Comparison of ENCODE assay signal across 15 cellular contexts in genomic region chr10:52451817-52452216, GRCh38.
DNase-seq lines count a peak whose midpoint lies in the region; TF ChIP-seq lines count a peak whose summit lies in the region.
"Had no signal": no experiment of that assay in that cellular context is flagged by ENCODE, and none has a peak within 500 bp of the region (broad histone marks: within the 10 kb centered on the region; RNA-seq: fewer than 3 reads in every experiment).

No MANE protein-coding gene starts in this region.

- peaks cover 11% of the 10 kb centered on the region for H3K4me1 Mint-ChIP-seq in neural progenitor cell
- H3K4me1 Mint-ChIP-seq: activated T-helper 17 cell treated with anti-CD3 and anti-CD28 coated beads, Interleukin-2, amount 50 U/mL, for 72 hours had no signal

- H4K20me1 ChIP-seq in neural progenitor cell (ENCODE audit: low read depth) = no peaks in the 10 kb centered on the region

- H3K27ac ChIP-seq in neural progenitor cell = peak overlapping the region; percentile 65
- H3K27ac ChIP-seq: C4-2B, ovary had no signal

- H3K9me3 Mint-ChIP-seq in neural progenitor cell = no peaks in the 10 kb centered on the region
- H3K9me3 Mint-ChIP-seq: dendritic cell treated with granulocyte-macrophage colony-stimulating factor and Interleukin-4, amounts not matched to agents 40 ng/mL and 50 ng/mL, for 4 days had no signal

- H3K4me1 ChIP-seq in neural progenitor cell = peaks cover 51% of the 10 kb centered on the region

- no peaks in the 10 kb centered on the region for H3K36me3 ChIP-seq in neural progenitor cell
- H3K36me3 ChIP-seq: ovary had no signal

- H3K27me3 Mint-ChIP-seq in neural progenitor cell (ENCODE audit: insufficient read depth, low read depth) = no peaks in the 10 kb centered on the region
- H3K27me3 Mint-ChIP-seq: activated T-helper 17 cell treated with anti-CD3 and anti-CD28 coated beads, Interleukin-2, amount 50 U/mL, for 72 hours; dendritic cell treated with granulocyte-macrophage colony-stimulating factor and Interleukin-4, amounts not matched to agents 40 ng/mL and 50 ng/mL, for 4 days had no signal

- no peak overlapping the region for H3K27ac Mint-ChIP-seq in neural progenitor cell
- H3K27ac Mint-ChIP-seq: activated T-helper 17 cell treated with anti-CD3 and anti-CD28 coated beads, Interleukin-2, amount 50 U/mL, for 72 hours; dendritic cell treated with granulocyte-macrophage colony-stimulating factor and Interleukin-4, amounts not matched to agents 40 ng/mL and 50 ng/mL, for 4 days had no signal

- H3K4me3 Mint-ChIP-seq in neural progenitor cell = no peak overlapping the region
- H3K4me3 Mint-ChIP-seq: activated T-helper 17 cell treated with anti-CD3 and anti-CD28 coated beads, Interleukin-2, amount 50 U/mL, for 72 hours; dendritic cell treated with granulocyte-macrophage colony-stimulating factor and Interleukin-4, amounts not matched to agents 40 ng/mL and 50 ng/mL, for 4 days had no signal

- no peaks in the 10 kb centered on the region for H3K27me3 ChIP-seq in neural progenitor cell
- H3K27me3 ChIP-seq: ovary had no signal

- H3K4me3 ChIP-seq in choroid plexus epithelial cell (ENCODE audit: low read depth, low read length) = no peak overlapping the region
- H3K4me3 ChIP-seq in neural progenitor cell = no peak overlapping the region
- H3K4me3 ChIP-seq: ovary had no signal

- no peaks in the 10 kb centered on the region for H3K9me3 ChIP-seq in neural progenitor cell (ENCODE audit: low read depth)
- H3K9me3 ChIP-seq: ovary had no signal

- no peak overlapping the region for H3K9ac ChIP-seq in neural progenitor cell

- no peak overlapping the region for H2AFZ ChIP-seq in neural progenitor cell (replicated peaks)

- H3K79me2 ChIP-seq in neural progenitor cell (ENCODE audit: low read depth) = no peaks in the 10 kb centered on the region

- peak overlapping the region; percentile 71 for H3K4me2 ChIP-seq in neural progenitor cell

- H3K36me3 Mint-ChIP-seq in neural progenitor cell = no peaks in the 10 kb centered on the region

- no peak for TF ChIP-seq CTCF in choroid plexus epithelial cell (conservative IDR thresholded peaks at IDR 0.05; ENCODE audit: low read depth, low read length)
- no peak for TF ChIP-seq CTCF in neural progenitor cell (IDR thresholded peaks at IDR 0.05)

- peaks cover 18% of the 10 kb centered on the region for H3F3A ChIP-seq in neural progenitor cell (ENCODE audit: low read depth)

- DNase-seq in Daoy (ENCODE audit: low read depth) (peak; percentile 17), M059J (ENCODE audit: low read depth) (peak; percentile 94), choroid plexus epithelial cell (ENCODE audit: low read depth) (peak; percentile 29), neural progenitor cell (ENCODE audit: low spot score) (no peak), NCI-H748 (lab: John Stamatoyannopoulos, UW; ENCODE audit: unreplicated experiment) (no peak), NCI-H1048 (lab: John Stamatoyannopoulos, UW) (no peak), GF-D8 (lab: John Stamatoyannopoulos, UW) (no peak)
- no peak for DNase-seq in activated effector memory CD4-positive, alpha-beta T cell treated with anti-CD3 and anti-CD28 coated beads, Interleukin-2, amount 50 U/mL, for 16 hours
- DNase-seq: DMS79 treated with DMSO at 0.1 percent for 48 hours; NCI-H2107; ovary; stimulated activated CD4-positive, alpha-beta T cell treated with anti-CD3 and anti-CD28 coated beads, Interleukin-15, amount 100 ng/mL, for 24 hours had no signal

Comparison
In these comparisons a context has a peak if more than half of its experiments do, and no peak if none do; other contexts are left out.
1. DNase-seq: peak in Daoy (single experiment), M059J (single experiment) and choroid plexus epithelial cell (single experiment); none in neural progenitor cell (single experiment), NCI-H748 (single experiment), NCI-H1048 (single experiment), GF-D8 (single experiment) and activated effector memory CD4-positive, alpha-beta T cell treated with anti-CD3 and anti-CD28 coated beads, Interleukin-2, amount 50 U/mL, for 16 hours (single experiment).